Comparison of ENCODE assay signal across 25 cellular contexts in the genomic region with DNA sequence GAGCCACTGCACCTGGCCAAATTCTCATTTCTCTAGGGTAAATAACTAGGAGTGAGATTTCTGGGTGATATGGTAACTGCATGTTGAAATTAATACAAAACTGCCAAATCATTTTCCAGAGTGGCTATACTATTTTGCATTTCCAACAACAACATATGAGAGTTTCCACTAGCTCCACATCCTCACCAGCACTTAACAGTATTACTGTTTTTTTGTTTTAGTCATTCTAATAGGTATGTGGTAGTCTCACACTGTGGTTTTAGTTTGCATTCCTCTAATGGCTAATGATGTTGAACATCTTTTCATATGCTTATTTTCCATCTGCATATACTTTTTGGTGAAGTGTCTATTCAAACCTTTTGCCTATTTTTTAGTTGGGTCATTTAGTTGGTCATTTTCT. TPM values are rescaled to one million over a fixed set of nuclear protein-coding genes. Genes with fewer than 3 reads are reported as not detected.
DNase-seq lines count a peak whose midpoint lies in the region; ATAC-seq and TF ChIP-seq lines count a peak whose summit lies in the region.
"Had no signal": no experiment of that assay in that cellular context is flagged by ENCODE, and none has a peak within 500 bp of the region (broad histone marks: within the 10 kb centered on the region; RNA-seq: fewer than 3 reads in every experiment).

No MANE protein-coding gene starts in this region.

- CTCF ChIA-PET in activated naive CD4-positive, alpha-beta T cell treated with anti-CD3 and anti-CD28 coated beads for 36 hours (lab: Charles Lee) = interaction anchor here (2.9 to 4.8 kb wide), 2 partner anchors 12 to 17 kb away, joined by 12 to 62 read pairs; no protein-coding TSS in a partner anchor

- peaks cover 11% of the 10 kb centered on the region for H3K36me3 Mint-ChIP-seq in activated naive CD4-positive, alpha-beta T cell treated with anti-CD3 and anti-CD28 coated beads for 36 hours (ENCODE audit: low read depth)
- H3K36me3 Mint-ChIP-seq in activated T-helper 1 cell treated with anti-CD3 and anti-CD28 coated beads, Interleukin-12 subunit alpha, Interleukin-12 subunit beta, Interleukin-2, Interleukin-4 antibody, amounts not matched to agents 30 ng/mL and 10 ng/mL and 1 ng/mL, durations not matched to agents 14 hours and 24 hours and 36 hours (ENCODE audit: low read depth) = peaks cover 12% of the 10 kb centered on the region
- H3K36me3 Mint-ChIP-seq in immature natural killer cell (peaks cover 7 to 12% (median 10%) of the 10 kb centered on the region in 3 donors), type B pancreatic cell (peaks cover 16% of the 10 kb centered on the region), nephron progenitor cell (ENCODE audit: low read depth) (peaks cover 41% of the 10 kb centered on the region)

- peaks cover 14% of the 10 kb centered on the region for H3K9me3 Mint-ChIP-seq in activated naive CD4-positive, alpha-beta T cell treated with anti-CD3 and anti-CD28 coated beads for 36 hours
- peaks cover 27% of the 10 kb centered on the region for H3K9me3 Mint-ChIP-seq in activated T-helper 1 cell treated with anti-CD3 and anti-CD28 coated beads, Interleukin-12 subunit alpha, Interleukin-12 subunit beta, Interleukin-2, Interleukin-4 antibody, amounts not matched to agents 30 ng/mL and 10 ng/mL and 1 ng/mL, durations not matched to agents 14 hours and 24 hours and 36 hours
- peaks cover 2 to 10% (median 10%) of the 10 kb centered on the region in 6 donors for H3K9me3 Mint-ChIP-seq in immature natural killer cell
- H3K9me3 Mint-ChIP-seq in type B pancreatic cell = peaks cover 8% of the 10 kb centered on the region
- H3K9me3 Mint-ChIP-seq in nephron progenitor cell = peaks cover 45% of the 10 kb centered on the region

- DNase-seq in activated naive CD4-positive, alpha-beta T cell treated with anti-CD3 and anti-CD28 coated beads for 36 hours = no peak
- no peak for DNase-seq in activated naive CD4-positive, alpha-beta T cell (lab: John Stamatoyannopoulos, UW)
- no peak for DNase-seq in activated T-helper 1 cell treated with anti-CD3 and anti-CD28 coated beads, Interleukin-12 subunit alpha, Interleukin-12 subunit beta, Interleukin-2, Interleukin-4 antibody, amounts not matched to agents 30 ng/mL and 10 ng/mL and 1 ng/mL, durations not matched to agents 14 hours and 24 hours and 36 hours (ENCODE audit: low spot score)
- DNase-seq in immature natural killer cell (no peak), type B pancreatic cell (ENCODE audit: extremely low spot score, unreplicated experiment) (no peak), nephron progenitor cell (no peak), OCI-M2 (lab: John Stamatoyannopoulos, UW; ENCODE audit: unreplicated experiment) (no peak)
- DNase-seq: aorta; COR-L47; DMS53; endodermal cell; foreskin keratinocyte; GDM1; HCEC 1CT; KBM-7; left cardiac atrium; NCI-H1105; NCI-H2029; NCI-H524 treated with DMSO at 0.1 percent for 48 hours; NK-92 treated with Interleukin-12 subunit alpha and Interleukin-12 subunit beta, amount 100 ng/mL, for 24 hours; psoas muscle; Right ventricle myocardium superior; thyroid gland had no signal

- no peak overlapping the region for H3K4me3 Mint-ChIP-seq in activated naive CD4-positive, alpha-beta T cell treated with anti-CD3 and anti-CD28 coated beads for 36 hours
- H3K4me3 Mint-ChIP-seq in activated T-helper 1 cell treated with anti-CD3 and anti-CD28 coated beads, Interleukin-12 subunit alpha, Interleukin-12 subunit beta, Interleukin-2, Interleukin-4 antibody, amounts not matched to agents 30 ng/mL and 10 ng/mL and 1 ng/mL, durations not matched to agents 14 hours and 24 hours and 36 hours = no peak overlapping the region
- H3K4me3 Mint-ChIP-seq in immature natural killer cell (no peak overlapping the region), type B pancreatic cell (peak overlapping the region; percentile 27), nephron progenitor cell (no peak overlapping the region)
- H3K4me3 Mint-ChIP-seq: endodermal cell had no signal

- ATAC-seq in GM21723 (IDR thresholded peaks at IDR 0.05; ENCODE audit: unreplicated experiment) = no peak
- ATAC-seq: foreskin keratinocyte, left cardiac atrium, psoas muscle had no signal

- intact Hi-C loops in activated naive CD4-positive, alpha-beta T cell treated with anti-CD3 and anti-CD28 coated beads for 36 hours (cut with micrococcal nuclease) = loop anchor here (5.0 to 10.0 kb wide), 2 partner anchors 981 to 1856 kb away; a partner anchor contains a TSS
- intact Hi-C loops in activated T-helper 1 cell treated with anti-CD3 and anti-CD28 coated beads, Interleukin-12 subunit alpha, Interleukin-12 subunit beta, Interleukin-2, Interleukin-4 antibody, amounts not matched to agents 30 ng/mL and 10 ng/mL and 1 ng/mL, durations not matched to agents 14 hours and 24 hours and 36 hours (cut with micrococcal nuclease) = loop anchor here (10.0 kb wide), 3 partner anchors 394 to 1554 kb away; a partner anchor contains a TSS

- peaks cover 54% of the 10 kb centered on the region for H3K4me1 Mint-ChIP-seq in activated naive CD4-positive, alpha-beta T cell treated with anti-CD3 and anti-CD28 coated beads for 36 hours (ENCODE audit: low read depth)
- H3K4me1 Mint-ChIP-seq in activated T-helper 1 cell treated with anti-CD3 and anti-CD28 coated beads, Interleukin-12 subunit alpha, Interleukin-12 subunit beta, Interleukin-2, Interleukin-4 antibody, amounts not matched to agents 30 ng/mL and 10 ng/mL and 1 ng/mL, durations not matched to agents 14 hours and 24 hours and 36 hours (ENCODE audit: low read depth) = peaks cover 45% of the 10 kb centered on the region
- H3K4me1 Mint-ChIP-seq in immature natural killer cell = peaks cover 41 to 52% of the 10 kb centered on the region in 2 donors
- peaks cover 18% of the 10 kb centered on the region for H3K4me1 Mint-ChIP-seq in type B pancreatic cell (ENCODE audit: unreplicated experiment)
- H3K4me1 Mint-ChIP-seq in nephron progenitor cell = peaks cover 38% of the 10 kb centered on the region

- no peaks in the 10 kb centered on the region for H3K27me3 Mint-ChIP-seq in activated naive CD4-positive, alpha-beta T cell treated with anti-CD3 and anti-CD28 coated beads for 36 hours (ENCODE audit: low read depth)
- no peaks in the 10 kb centered on the region for H3K27me3 Mint-ChIP-seq in activated T-helper 1 cell treated with anti-CD3 and anti-CD28 coated beads, Interleukin-12 subunit alpha, Interleukin-12 subunit beta, Interleukin-2, Interleukin-4 antibody, amounts not matched to agents 30 ng/mL and 10 ng/mL and 1 ng/mL, durations not matched to agents 14 hours and 24 hours and 36 hours (ENCODE audit: insufficient read depth)
- H3K27me3 Mint-ChIP-seq in immature natural killer cell (ENCODE audit: low read depth in 3 of 3) (peaks cover 19 to 31% (median 30%) of the 10 kb centered on the region in 3 donors), type B pancreatic cell (peaks cover 3% of the 10 kb centered on the region), nephron progenitor cell (ENCODE audit: low read depth, poor library complexity) (peaks cover 6% of the 10 kb centered on the region)

- TF ChIP-seq CTCF in type B pancreatic cell (conservative IDR thresholded peaks at IDR 0.05) = no peak
- TF ChIP-seq CTCF in nephron progenitor cell (IDR thresholded peaks at IDR 0.05) = no peak

- H3K27ac Mint-ChIP-seq in activated naive CD4-positive, alpha-beta T cell treated with anti-CD3 and anti-CD28 coated beads for 36 hours = peak overlapping the region; percentile 39
- H3K27ac Mint-ChIP-seq in activated T-helper 1 cell treated with anti-CD3 and anti-CD28 coated beads, Interleukin-12 subunit alpha, Interleukin-12 subunit beta, Interleukin-2, Interleukin-4 antibody, amounts not matched to agents 30 ng/mL and 10 ng/mL and 1 ng/mL, durations not matched to agents 14 hours and 24 hours and 36 hours = peak overlapping the region; percentile 70
- H3K27ac Mint-ChIP-seq in immature natural killer cell = peak overlapping the region in 5 of 6 donors; percentile 50 to 96 (median 56)
- H3K27ac Mint-ChIP-seq in type B pancreatic cell = no peak overlapping the region
- H3K27ac Mint-ChIP-seq in nephron progenitor cell = no peak overlapping the region
- H3K27ac Mint-ChIP-seq: T-helper 2 cell treated with Interferon-gamma antibody and Interleukin-4, amounts not matched to agents 5 μg/mL and 100 μg/mL, for 36 hours had no signal

RNA-seq across cellular contexts. Expression of a gene that starts 5.8 kb away (rescaled TPM):
- total RNA-seq in activated naive CD4-positive, alpha-beta T cell treated with anti-CD3 and anti-CD28 coated beads for 36 hours = 10 to 100 TPM; 76.8 to 85.1 TPM
- 149 and 156 TPM in 2 replicates for total RNA-seq in activated T-helper 1 cell treated with anti-CD3 and anti-CD28 coated beads, Interleukin-12 subunit alpha, Interleukin-12 subunit beta, Interleukin-2, Interleukin-4 antibody, amounts not matched to agents 30 ng/mL and 10 ng/mL and 1 ng/mL, durations not matched to agents 14 hours and 24 hours and 36 hours
- polyA plus RNA-seq in immature natural killer cell = 100 to 1,000 TPM in 1 of 3 donors, 10 to 100 TPM in 2; 36.6 to 126 (median 61.8) TPM
- total RNA-seq in type B pancreatic cell (ENCODE audit: low replicate concordance) = 457 and 564 TPM in 2 replicates

Comparison
In these comparisons a context has a peak if more than half of its experiments do, and no peak if none do; other contexts are left out.
1. H3K27ac Mint-ChIP-seq: peak in activated naive CD4-positive, alpha-beta T cell treated with anti-CD3 and anti-CD28 coated beads for 36 hours (single experiment), activated T-helper 1 cell treated with anti-CD3 and anti-CD28 coated beads, Interleukin-12 subunit alpha, Interleukin-12 subunit beta, Interleukin-2, Interleukin-4 antibody, amounts not matched to agents 30 ng/mL and 10 ng/mL and 1 ng/mL, durations not matched to agents 14 hours and 24 hours and 36 hours (single experiment) and immature natural killer cell (5 of 6); none in type B pancreatic cell (single experiment) and nephron progenitor cell (single experiment).